Comparison of ENCODE assay signal across 1 cellular context in the genomic region with DNA sequence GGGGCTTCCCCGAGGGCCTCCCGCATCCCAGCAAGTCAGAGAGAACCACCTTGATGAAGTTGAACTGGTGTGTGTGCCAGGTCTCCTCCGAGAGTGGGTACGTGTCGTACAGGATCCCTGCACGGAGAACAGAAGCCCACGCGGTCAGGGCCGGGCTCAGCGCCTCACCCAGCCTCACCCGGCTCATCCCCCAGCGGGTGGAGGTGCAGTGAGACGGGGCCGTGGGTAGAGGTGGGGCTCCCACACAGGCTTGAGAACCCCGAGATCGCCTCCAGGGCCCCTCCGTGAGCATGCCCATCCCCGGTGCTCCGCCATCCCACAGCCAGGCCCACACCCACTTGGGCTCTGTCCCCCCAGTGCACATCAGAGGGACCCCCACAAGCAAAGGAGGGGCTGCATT.
TF ChIP-seq lines count a peak whose summit lies in the region.

No MANE protein-coding gene starts in this region.

TF ChIP-seq in IMR-90, 13 proteins besides CTCF, POLR2A, EP300 and RAD21 (continued from another document):
- TF ChIP-seq ELK1 (IDR thresholded peaks at IDR 0.05; ENCODE audit: borderline replicate concordance, low read depth, low read length) (no peak), CHD1 (IDR thresholded peaks at IDR 0.05; ENCODE audit: low read depth, low read length) (no peak), CEBPB (IDR thresholded peaks at IDR 0.05; ENCODE audit: low read depth, low read length) (no peak), RCOR1 (IDR thresholded peaks at IDR 0.05; ENCODE audit: insufficient replicate concordance, low read length) (no peak), MXI1 (IDR thresholded peaks at IDR 0.05; ENCODE audit: borderline replicate concordance, low read depth, low read length) (no peak), SMC3 (IDR thresholded peaks at IDR 0.05; ENCODE audit: low read depth, low read length) (no peak), BHLHE40 (IDR thresholded peaks at IDR 0.05; ENCODE audit: low read depth, low read length) (no peak)
- TF ChIP-seq, protein P1, sequence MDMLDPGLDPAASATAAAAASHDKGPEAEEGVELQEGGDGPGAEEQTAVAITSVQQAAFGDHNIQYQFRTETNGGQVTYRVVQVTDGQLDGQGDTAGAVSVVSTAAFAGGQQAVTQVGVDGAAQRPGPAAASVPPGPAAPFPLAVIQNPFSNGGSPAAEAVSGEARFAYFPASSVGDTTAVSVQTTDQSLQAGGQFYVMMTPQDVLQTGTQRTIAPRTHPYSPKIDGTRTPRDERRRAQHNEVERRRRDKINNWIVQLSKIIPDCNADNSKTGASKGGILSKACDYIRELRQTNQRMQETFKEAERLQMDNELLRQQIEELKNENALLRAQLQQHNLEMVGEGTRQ (IDR thresholded peaks at IDR 0.05; ENCODE audit: low read depth, low read length): no peak
